ENCODE assay signal across 8 cellular contexts in the genomic region with DNA sequence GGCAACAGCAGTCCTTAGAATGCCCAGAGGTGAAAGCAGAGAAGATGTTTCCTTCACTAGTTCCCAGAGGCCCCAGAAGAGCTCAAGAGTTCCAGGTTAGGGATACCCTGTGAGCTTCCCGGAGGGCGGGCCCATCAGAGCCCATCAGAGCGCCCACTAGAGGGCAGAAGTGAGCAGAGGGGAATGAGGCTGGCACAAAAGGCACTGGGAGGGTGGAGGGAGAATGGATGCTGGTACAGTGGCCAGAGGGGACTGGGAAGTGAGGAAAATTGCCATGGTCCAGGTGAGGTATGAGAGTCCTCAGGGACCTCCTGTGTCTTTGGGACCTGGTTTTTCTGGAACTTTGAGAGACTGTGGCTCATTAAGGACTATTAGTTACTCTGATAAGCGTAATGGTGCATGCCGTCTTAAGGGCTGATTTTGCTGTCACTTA. TPM values are rescaled to one million over a fixed set of nuclear protein-coding genes. Genes with fewer than 3 reads are reported as not detected.
A peak's percentile ranks its signal among the peaks of the same experiment; 100 is the strongest.
DNase-seq lines count a peak whose midpoint lies in the region; ATAC-seq, FAIRE-seq and TF ChIP-seq lines count a peak whose summit lies in the region.

No MANE protein-coding gene starts in this region.

- ATAC-seq in HG02798 (IDR thresholded peaks at IDR 0.05; ENCODE audit: poor library complexity, unreplicated experiment) (peak; percentile 60), upper lobe of right lung (peak; percentile 83)

- TF ChIP-seq CTCF in astrocyte of the cerebellum (IDR thresholded peaks at IDR 0.05; ENCODE audit: low read depth, low read length, missing control alignments) (peak; percentile 24), upper lobe of right lung (IDR thresholded peaks at IDR 0.05) (peak; percentile 63)

- no peaks in the 10 kb centered on the region for H3K36me3 ChIP-seq in upper lobe of right lung

- H3K9me3 ChIP-seq in upper lobe of right lung, result no peaks in the 10 kb centered on the region

- intact Hi-C loops in upper lobe of right lung (cut with DNase I), result no loop called here

- H3K4me3 ChIP-seq in astrocyte of the cerebellum (ENCODE audit: low read depth, low read length) (no peak overlapping the region), upper lobe of right lung (no peak overlapping the region)

- DNase-seq in Daoy (ENCODE audit: low read depth) (peak; percentile 51), SW480 (ENCODE audit: low spot score) (peak; percentile 47), astrocyte of the cerebellum (ENCODE audit: low read depth) (no peak), medulla oblongata (ENCODE audit: extremely low spot score) (peak; percentile 18), upper lobe of right lung (peak; percentile 66), RCC 7860 (ENCODE audit: low spot score) (no peak), amniotic stem cell (lab: John Stamatoyannopoulos, UW) (no peak)

- H3K27ac ChIP-seq in upper lobe of right lung, result no peak overlapping the region

- peaks cover 5% of the 10 kb centered on the region for H3K27me3 ChIP-seq in upper lobe of right lung

- H3K4me1 ChIP-seq in upper lobe of right lung, result no peaks in the 10 kb centered on the region

- in situ Hi-C loops in astrocyte of the cerebellum (cut with HindIII; ENCODE audit: low sequenced_read_pairs), result no loop called here

- no peak for FAIRE-seq in RCC 7860 (lab: Jason Lieb, UNC)

RNA-seq across cellular contexts. Expression of a gene that starts 57.3 kb away (rescaled TPM):
- total RNA-seq in Daoy (2014; rRNA removed; shearing (Covaris generic)), result 4.4 TPM in 1 of 2 replicates, not detected in the other
- total RNA-seq in upper lobe of right lung, result not detected

Comparison
In these comparisons a context has a peak if more than half of its experiments do, and no peak if none do; other contexts are left out.
1. DNase-seq: peak in Daoy (single experiment), SW480 (single experiment), medulla oblongata (single experiment) and upper lobe of right lung (single experiment); none in astrocyte of the cerebellum (single experiment), RCC 7860 (single experiment) and amniotic stem cell (single experiment).